24 cellular contexts compared by ENCODE assay signal in the genomic region with DNA sequence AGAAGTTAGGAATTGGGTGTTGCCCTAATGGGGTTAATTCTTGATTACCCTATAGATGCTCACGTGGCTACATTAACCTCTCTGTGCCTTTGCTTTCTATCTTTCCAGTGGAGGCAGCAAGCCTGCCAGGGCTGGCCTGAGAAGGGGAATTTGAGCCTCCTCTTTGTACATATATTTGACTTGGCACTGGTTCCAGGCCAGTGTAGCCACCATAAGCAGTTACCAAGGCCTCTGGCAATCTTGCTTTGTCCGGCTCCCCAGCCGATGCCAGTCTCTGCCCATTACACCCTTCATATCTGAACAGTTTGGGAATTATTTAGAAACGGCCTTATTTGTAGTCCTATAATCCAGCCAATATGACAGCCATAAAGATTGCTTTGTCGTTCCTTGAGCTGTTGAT. TPM values are rescaled to one million over a fixed set of nuclear protein-coding genes. Genes with fewer than 3 reads are reported as not detected.
DNase-seq lines count a peak whose midpoint lies in the region; ATAC-seq, FAIRE-seq and TF ChIP-seq lines count a peak whose summit lies in the region.
"Had no signal": no experiment of that assay in that cellular context is flagged by ENCODE, and none has a peak within 500 bp of the region (broad histone marks: within the 10 kb centered on the region; RNA-seq: fewer than 3 reads in every experiment).

No MANE protein-coding gene starts in this region.

- POLR2A ChIA-PET in CD4-positive, alpha-beta memory T cell (lab: Charles Lee; ENCODE audit: partially characterized antibody) = no interaction called here

- H3K4me1 ChIP-seq in CD4-positive, alpha-beta memory T cell (ENCODE audit: insufficient read depth, low read length) = no peaks in the 10 kb centered on the region

- no peaks in the 10 kb centered on the region for H3K9me3 ChIP-seq in CD4-positive, alpha-beta memory T cell (ENCODE audit: control insufficient read depth in 1 of 2, low read length in 2 of 2)

- CTCF ChIA-PET in CD4-positive, alpha-beta memory T cell (lab: Charles Lee; ENCODE audit: partially characterized antibody) = no interaction called here

- TF ChIP-seq CTCF in bronchial epithelial cell (IDR thresholded peaks at IDR 0.05; ENCODE audit: insufficient read depth, low read length, severe bottlenecking) (no peak), osteocyte (IDR thresholded peaks at IDR 0.05) (no peak)

- no peak for FAIRE-seq in bronchial epithelial cell (lab: Jason Lieb, UNC)
- FAIRE-seq: D721Med, GM12891 had no signal

- H3K36me3 Mint-ChIP-seq in osteocyte (ENCODE audit: unreplicated experiment) = no peaks in the 10 kb centered on the region
- peaks cover 4 to 9% of the 10 kb centered on the region in 2 donors for H3K36me3 Mint-ChIP-seq in CD4-positive, alpha-beta memory T cell

- no peak overlapping the region for H3K4me3 ChIP-seq in bronchial epithelial cell (ENCODE audit: low read depth, low read length)
- H3K4me3 ChIP-seq in CD4-positive, alpha-beta memory T cell (ENCODE audit: low read length in 2 of 2) = no peak overlapping the region
- H3K4me3 ChIP-seq: coronary artery, hepatocyte, upper lobe of left lung had no signal

- intact Hi-C loops in CD4-positive, alpha-beta memory T cell (cut with micrococcal nuclease) = no loop called here

- H3K27ac Mint-ChIP-seq in osteocyte (ENCODE audit: unreplicated experiment) = no peak overlapping the region
- H3K27ac Mint-ChIP-seq in CD4-positive, alpha-beta memory T cell = no peak overlapping the region
- H3K27ac Mint-ChIP-seq: activated naive CD4-positive, alpha-beta T cell treated with anti-CD3 and anti-CD28 coated beads, Interleukin-2, amount 50 U/mL, for 72 hours; activated T-cell treated with anti-CD3 and anti-CD28 coated beads, Interleukin-2, amount 50 U/mL, for 72 hours; memory B cell; natural killer cell had no signal

- H3K4me1 Mint-ChIP-seq in osteocyte (ENCODE audit: unreplicated experiment) = peaks cover 3% of the 10 kb centered on the region
- H3K4me1 Mint-ChIP-seq in CD4-positive, alpha-beta memory T cell = no peaks in the 10 kb centered on the region

- no peaks in the 10 kb centered on the region for H3K36me3 ChIP-seq in bronchial epithelial cell (ENCODE audit: control insufficient read depth, insufficient read depth, low read length)
- no peaks in the 10 kb centered on the region for H3K36me3 ChIP-seq in CD4-positive, alpha-beta memory T cell (ENCODE audit: insufficient read depth, low read length)
- H3K36me3 ChIP-seq: upper lobe of left lung had no signal

- peaks cover 3% of the 10 kb centered on the region for H3K27me3 ChIP-seq in bronchial epithelial cell (ENCODE audit: control insufficient read depth, insufficient read depth, low read length)
- no peaks in the 10 kb centered on the region for H3K27me3 ChIP-seq in CD4-positive, alpha-beta memory T cell (ENCODE audit: insufficient read depth, low read length)
- H3K27me3 ChIP-seq: hepatocyte, upper lobe of left lung had no signal

- peaks cover 8% of the 10 kb centered on the region for H3K9me3 Mint-ChIP-seq in osteocyte (ENCODE audit: unreplicated experiment)
- H3K9me3 Mint-ChIP-seq in CD4-positive, alpha-beta memory T cell = peaks cover 0 to 45% (median 30%) of the 10 kb centered on the region in 8 donors

- H3K27me3 Mint-ChIP-seq in osteocyte (ENCODE audit: unreplicated experiment) = peaks cover 33% of the 10 kb centered on the region
- peaks cover 8 to 10% of the 10 kb centered on the region in 2 donors for H3K27me3 Mint-ChIP-seq in CD4-positive, alpha-beta memory T cell
- H3K27me3 Mint-ChIP-seq: memory B cell had no signal

- H3K4me3 Mint-ChIP-seq in osteocyte (ENCODE audit: unreplicated experiment) = no peak overlapping the region
- H3K4me3 Mint-ChIP-seq in CD4-positive, alpha-beta memory T cell = no peak overlapping the region
- H3K4me3 Mint-ChIP-seq: activated T-cell treated with anti-CD3 and anti-CD28 coated beads, Interleukin-2, amount 50 U/mL, for 72 hours; memory B cell; natural killer cell had no signal

- no peak for ATAC-seq in GM19397 (IDR thresholded peaks at IDR 0.05; ENCODE audit: unreplicated experiment)
- ATAC-seq: activated naive CD4-positive, alpha-beta T cell treated with anti-CD3 and anti-CD28 coated beads, Interleukin-2, amount 50 U/mL, for 72 hours; activated T-cell treated with anti-CD3 and anti-CD28 coated beads, Interleukin-2, amount 50 U/mL, for 72 hours; natural killer cell had no signal

- peak; percentile 15 for DNase-seq in DMS 273 (lab: John Stamatoyannopoulos, UW; ENCODE audit: unreplicated experiment)
- DNase-seq in DMS 273 treated with DMSO at 0.1 percent for 48 hours (lab: John Stamatoyannopoulos, UW) = no peak
- DNase-seq in NCI-H446 treated with DMSO at 0.1 percent for 48 hours (lab: John Stamatoyannopoulos, UW) = peak; percentile 71
- peak; percentile 83 for DNase-seq in bronchial epithelial cell (ENCODE audit: low read depth)
- peak; percentile 27 for DNase-seq in osteocyte (ENCODE audit: extremely low spot score, unreplicated experiment)
- DNase-seq in NCI-H1694 (lab: John Stamatoyannopoulos, UW) = no peak
- DNase-seq in CD4-positive, alpha-beta memory T cell = no peak
- DNase-seq: activated T-cell treated with anti-CD3 and anti-CD28 coated beads, Interleukin-2, amount 50 U/mL, for 72 hours; HCEC 1CT; natural killer cell; NCI-H146; NCI-H524; OCI-M1; stimulated activated CD4-positive, alpha-beta T cell treated with anti-CD3 and anti-CD28 coated beads, Interleukin-1b, Interleukin-23, amount 100 ng/mL, for 48 hours had no signal

- no peak overlapping the region for H3K27ac ChIP-seq in CD4-positive, alpha-beta memory T cell (ENCODE audit: low read depth, low read length)
- H3K27ac ChIP-seq: 22Rv1, coronary artery, hepatocyte, parathyroid adenoma, upper lobe of left lung had no signal

RNA-seq across cellular contexts. Expression of a gene that starts 58.6 kb away (rescaled TPM):
- 1.8 and 2.0 TPM in 2 replicates for total RNA-seq in bronchial epithelial cell
- total RNA-seq in osteocyte = 2.5 and 3.3 TPM in 2 replicates
- total RNA-seq in CD4-positive, alpha-beta memory T cell = 1 to 10 TPM; 3.3 to 3.6 TPM
- 1 to 10 TPM in 1 of 2 donors, under 1 TPM in 1; 0.29 to 3.0 TPM for polyA plus RNA-seq in CD4-positive, alpha-beta memory T cell

Comparison
In these comparisons a context has a peak if more than half of its experiments do, and no peak if none do; other contexts are left out.
1. DNase-seq: peak in DMS 273 (single experiment), NCI-H446 treated with DMSO at 0.1 percent for 48 hours (single experiment), bronchial epithelial cell (single experiment) and osteocyte (single experiment); none in DMS 273 treated with DMSO at 0.1 percent for 48 hours (single experiment), NCI-H1694 (single experiment) and CD4-positive, alpha-beta memory T cell (0 of 5).